Comparison of ENCODE assay signal across 8 cellular contexts in genomic region chr18:74898965-74899364, GRCh38.
DNase-seq lines count a peak whose midpoint lies in the region; ATAC-seq and TF ChIP-seq lines count a peak whose summit lies in the region.

No MANE protein-coding gene starts in this region.

- H3K27me3 ChIP-seq in HAP-1 (ENCODE audit: low read depth), result no peaks in the 10 kb centered on the region

- in situ Hi-C loops in HAP-1 (cut with MboI; ENCODE audit: low sequenced_read_pairs), result no loop called here

- ATAC-seq in HG02623 (IDR thresholded peaks at IDR 0.05; ENCODE audit: unreplicated experiment) (no peak), GM21576 (IDR thresholded peaks at IDR 0.05; ENCODE audit: unreplicated experiment) (no peak), HG03378 (IDR thresholded peaks at IDR 0.05; ENCODE audit: unreplicated experiment) (no peak)

- H3K9me3 ChIP-seq in HAP-1, result no peaks in the 10 kb centered on the region

- no peak for TF ChIP-seq CTCF in cardiac fibroblast (IDR thresholded peaks at IDR 0.05; ENCODE audit: low read depth, low read length)

- H3K4me1 ChIP-seq in HAP-1, result no peaks in the 10 kb centered on the region

- H3K4me3 ChIP-seq in cardiac fibroblast (replicated peaks in 1 of 2; ENCODE audit: low read depth in 2 of 2, low read length in 2 of 2), result no peak overlapping the region
- no peak overlapping the region for H3K4me3 ChIP-seq in HAP-1

- DNase-seq in ELR (ENCODE audit: low read depth), result peak; percentile 82
- peak; percentile 42 for DNase-seq in NCI-H2107 (lab: John Stamatoyannopoulos, UW)
- peak; percentile 13 to 62 for DNase-seq in cardiac fibroblast (ENCODE audit: low read depth in 2 of 2)
- DNase-seq in renal cortical epithelial cell (ENCODE audit: low read depth), result peak; percentile 86
- DNase-seq in HAP-1 (ENCODE audit: low spot score in 2 of 2), result no peak

- no peaks in the 10 kb centered on the region for H3K36me3 ChIP-seq in HAP-1 (replicated peaks)

Comparison
In these comparisons a context has a peak if more than half of its experiments do, and no peak if none do; other contexts are left out.
1. DNase-seq: peak in ELR (single experiment), NCI-H2107 (single experiment), cardiac fibroblast (2 of 2) and renal cortical epithelial cell (single experiment); none in HAP-1 (0 of 2).